10 cellular contexts compared by ENCODE assay signal in genomic region chr15:74954515-74954914, GRCh38. TPM values are rescaled to one million over a fixed set of nuclear protein-coding genes. Genes with fewer than 3 reads are reported as not detected.
DNase-seq lines count a peak whose midpoint lies in the region; ATAC-seq and TF ChIP-seq lines count a peak whose summit lies in the region.
"Had no signal": no experiment of that assay in that cellular context is flagged by ENCODE, and none has a peak within 500 bp of the region (broad histone marks: within the 10 kb centered on the region; RNA-seq: fewer than 3 reads in every experiment).

No MANE protein-coding gene starts in this region.

- CTCF ChIA-PET in PC-3 (lab: Charles Lee), result no interaction called here

- H3F3A ChIP-seq in PC-3 (ENCODE audit: low read length, unreplicated experiment), result no peaks in the 10 kb centered on the region

- H3K27ac ChIP-seq in prostate gland (no peak overlapping the region), PC-3 (ENCODE audit: low read length) (no peak overlapping the region)

- ATAC-seq in PC-3, result no peak
- ATAC-seq: activated T-cell treated with anti-CD3 and anti-CD28 coated beads, Interleukin-2, amount 50 U/mL, for 72 hours had no signal

- DNase-seq in DMS 273 (lab: John Stamatoyannopoulos, UW; ENCODE audit: unreplicated experiment) (peak; percentile 76), NCI-H69 (lab: John Stamatoyannopoulos, UW) (peak; percentile 8), dermis blood vessel endothelial cell (peak; percentile 49), myocyte (ENCODE audit: low read depth) (peak; percentile 14), prostate gland (ENCODE audit: low spot score) (no peak), GDM1 (lab: John Stamatoyannopoulos, UW) (no peak), PC-3 (no peak), posterior vena cava (ENCODE audit: low spot score) (no peak)
- DNase-seq: activated T-cell treated with anti-CD3 and anti-CD28 coated beads, Interleukin-2, amount 50 U/mL, for 72 hours; SIG-M5 had no signal

- intact Hi-C loops in prostate gland (cut with DNase I) (loop anchor here (5.0 to 10.0 kb wide), 2 partner anchors 322 to 580 kb away; no protein-coding TSS in a partner anchor), PC-3 (cut with micrococcal nuclease) (no loop called here), posterior vena cava (cut with DNase I) (loop anchor here (10.0 kb wide), 2 partner anchors 180 to 250 kb away; partner anchors contain the start of gene C15orf39 (in 1 of the 2))

- H2AFZ ChIP-seq in PC-3 (ENCODE audit: low read length), result no peak overlapping the region

- H3K36me3 ChIP-seq in prostate gland, result no peaks in the 10 kb centered on the region
- no peaks in the 10 kb centered on the region for H3K36me3 ChIP-seq in PC-3 (ENCODE audit: low read depth, low read length)

- no peak for TF ChIP-seq CTCF in prostate gland (IDR thresholded peaks at IDR 0.05)
- no peak for TF ChIP-seq CTCF in PC-3 (conservative IDR thresholded peaks at IDR 0.05; ENCODE audit: low read depth, low read length)

- peaks cover 8% of the 10 kb centered on the region for H3K79me2 ChIP-seq in PC-3 (ENCODE audit: low read length)

- H3K4me3 ChIP-seq in prostate gland, result no peak overlapping the region
- H3K4me3 ChIP-seq in PC-3 (ENCODE audit: low read length), result no peak overlapping the region

- H3K9me3 ChIP-seq in prostate gland (no peaks in the 10 kb centered on the region), PC-3 (ENCODE audit: low read length) (no peaks in the 10 kb centered on the region)

- H3K27me3 ChIP-seq in prostate gland (replicated peaks; ENCODE audit: insufficient read depth) (no peaks in the 10 kb centered on the region), PC-3 (ENCODE audit: low read length) (no peaks in the 10 kb centered on the region)

- POLR2A ChIA-PET in PC-3 (lab: Charles Lee; ENCODE audit: unreplicated experiment), result no interaction called here

- no peaks in the 10 kb centered on the region for H4K20me1 ChIP-seq in PC-3 (ENCODE audit: low read length)

- H3K4me1 ChIP-seq in prostate gland (replicated peaks), result peaks cover 9% of the 10 kb centered on the region
- H3K4me1 ChIP-seq in PC-3 (ENCODE audit: insufficient read depth, low read length), result peaks cover 18% of the 10 kb centered on the region; the same call in 1 of the 2 replicates

- H3K9me2 ChIP-seq in PC-3 (replicated peaks; ENCODE audit: low read length), result no peaks in the 10 kb centered on the region

- H3K4me2 ChIP-seq in PC-3 (ENCODE audit: low read length), result no peak overlapping the region

- H3K9ac ChIP-seq in PC-3 (ENCODE audit: low read length), result no peak overlapping the region

- no TSS peak for BruUV-seq in PC-3 (replicated peaks; lab: Mats Ljungman, UMichigan)

- TF ChIP-seq POLR2A in prostate gland (IDR thresholded peaks at IDR 0.05), result no peak

RNA-seq across cellular contexts. Expression of gene RPP25, which starts 2.1 kb away (rescaled TPM):
- total RNA-seq in dermis blood vessel endothelial cell, result 25.8 and 31.1 TPM in 2 replicates
- total RNA-seq in myocyte, result 2.6 and 3.2 TPM in 2 replicates
- polyA plus RNA-seq in myocyte (2012), result 0.90 TPM
- 10 to 100 TPM in 1 of 2 donors, 1 to 10 TPM in 1; 3.8 to 17.6 TPM for total RNA-seq in prostate gland
- total RNA-seq in PC-3 (2014; rRNA removed), result 6.6 and 7.1 TPM in 2 replicates
- 1 to 10 TPM; 7.5 to 9.3 TPM for total RNA-seq in posterior vena cava

RNA-seq across cellular contexts. Expression of gene COX5A, which starts 16.6 kb away (rescaled TPM):
- total RNA-seq in dermis blood vessel endothelial cell (47.5 and 79.2 TPM in 2 replicates), myocyte (140 and 153 TPM in 2 replicates), prostate gland (100 to 1,000 TPM in 1 of 2 donors, 10 to 100 TPM in 1; 93.3 to 171 TPM), PC-3 (2014; rRNA removed) (109 and 145 TPM in 2 replicates), posterior vena cava (100 to 1,000 TPM in 1 of 2 donors, 10 to 100 TPM in 1; 90.6 to 101 TPM)
- polyA plus RNA-seq in myocyte (2012), result 229 TPM

RNA-seq across cellular contexts. Expression of gene SCAMP5, which starts 40.8 kb away (rescaled TPM):
- total RNA-seq in dermis blood vessel endothelial cell, result 9.5 and 11.6 TPM in 2 replicates
- total RNA-seq in myocyte, result 0.56 and 1.6 TPM in 2 replicates
- polyA plus RNA-seq in myocyte (2012), result 3.7 TPM
- total RNA-seq in prostate gland, result 10 to 100 TPM in 1 of 2 donors, 1 to 10 TPM in 1; 6.1 to 24.4 TPM
- 7.0 and 9.0 TPM in 2 replicates for total RNA-seq in PC-3 (2014; rRNA removed)
- 1 to 10 TPM; 2.4 to 2.9 TPM for total RNA-seq in posterior vena cava

RNA-seq across cellular contexts. Expression of gene FAM219B, which starts 47.9 kb away (rescaled TPM):
- total RNA-seq in dermis blood vessel endothelial cell (41.0 and 57.0 TPM in 2 replicates), myocyte (111 and 113 TPM in 2 replicates), prostate gland (10 to 100 TPM; 66.0 to 71.1 TPM), PC-3 (2014; rRNA removed) (23.8 and 24.3 TPM in 2 replicates), posterior vena cava (10 to 100 TPM; 61.5 to 81.0 TPM)
- 73.0 TPM for polyA plus RNA-seq in myocyte (2012)

Comparison
In these comparisons a context has a peak if more than half of its experiments do, and no peak if none do; other contexts are left out.
1. DNase-seq: peak in DMS 273 (single experiment), NCI-H69 (single experiment), dermis blood vessel endothelial cell (single experiment) and myocyte (single experiment); none in prostate gland (single experiment), GDM1 (single experiment), PC-3 (single experiment) and posterior vena cava (single experiment).